8 cellular contexts compared by ENCODE assay signal in the genomic region with DNA sequence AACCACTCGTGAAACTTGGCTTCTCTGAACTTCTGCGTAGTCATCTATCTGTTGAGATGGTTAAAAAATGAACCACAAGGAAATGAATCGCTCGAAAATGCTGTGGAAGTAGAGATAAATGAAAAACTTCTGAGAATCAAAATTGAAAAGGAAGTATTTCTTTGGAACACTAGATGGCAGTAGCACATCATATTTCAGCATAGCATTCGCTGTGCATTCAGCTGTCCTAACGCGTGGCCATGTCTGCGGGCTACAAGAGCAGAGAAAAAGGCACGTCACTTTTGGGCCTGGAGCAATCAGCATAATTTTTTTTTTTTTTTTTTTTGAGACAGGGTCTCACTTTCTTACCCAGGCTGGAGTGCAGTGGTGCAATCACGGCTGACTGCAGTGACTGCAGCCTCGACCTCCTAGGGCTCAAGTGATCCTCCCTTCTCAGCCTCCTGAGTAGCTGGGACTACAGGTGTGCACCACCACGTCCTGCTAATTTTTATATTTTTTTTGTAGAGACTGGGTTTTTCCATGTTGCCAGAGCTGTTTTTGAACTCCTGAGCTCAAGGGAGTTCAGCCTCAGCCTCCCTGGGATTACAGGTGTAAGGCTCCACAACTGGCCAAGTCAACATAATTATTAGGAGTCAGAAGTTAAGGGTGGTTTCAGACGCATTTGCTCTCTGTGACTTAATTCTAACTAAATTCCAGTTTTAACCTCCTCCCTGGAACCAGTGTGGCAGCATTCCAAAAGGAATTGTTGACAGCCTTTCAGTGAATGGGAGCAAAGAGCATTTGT. TPM values are rescaled to one million over a fixed set of nuclear protein-coding genes. Genes with fewer than 3 reads are reported as not detected.
DNase-seq lines count a peak whose midpoint lies in the region; ATAC-seq, FAIRE-seq and TF ChIP-seq lines count a peak whose summit lies in the region.

No MANE protein-coding gene starts in this region.

- H3K4me1 Mint-ChIP-seq in CD8-positive, alpha-beta memory T cell = peaks cover 3 to 5% (median 4%) of the 10 kb centered on the region in 3 donors
- peaks cover 6% of the 10 kb centered on the region for H3K4me1 Mint-ChIP-seq in activated T-cell treated with anti-CD3 and anti-CD28 coated beads, Interleukin-2, amount 50 U/mL, for 72 hours (ENCODE audit: low read depth)

- DNase-seq in CD8-positive, alpha-beta memory T cell = peak; percentile 17 to 62 (median 43)
- DNase-seq in HTR-8/SVneo (ENCODE audit: insufficient read length, low spot score) (peak; percentile 63), NOMO-1 treated with dmso at 0.1 percent for 144 hours (lab: John Stamatoyannopoulos, UW; ENCODE audit: unreplicated experiment) (peak; percentile 49), fibroblast of the conjunctiva (ENCODE audit: low read depth) (peak; percentile 61), NK-92 (lab: John Stamatoyannopoulos, UW; ENCODE audit: unreplicated experiment) (no peak)
- peak; percentile 37 to 42 for DNase-seq in activated T-cell treated with anti-CD3 and anti-CD28 coated beads, Interleukin-2, amount 50 U/mL, for 72 hours

- no peaks in the 10 kb centered on the region for H3K27me3 ChIP-seq in CD8-positive, alpha-beta memory T cell (ENCODE audit: insufficient read depth, low read length, poor library complexity, severe bottlenecking)
- H3K27me3 ChIP-seq in neutrophil = peaks cover 35% of the 10 kb centered on the region

- TF ChIP-seq CTCF in neutrophil (IDR thresholded peaks at IDR 0.05) = peak; percentile 44

- H3K36me3 Mint-ChIP-seq in CD8-positive, alpha-beta memory T cell = no peaks in the 10 kb centered on the region
- H3K36me3 Mint-ChIP-seq in activated T-cell treated with anti-CD3 and anti-CD28 coated beads, Interleukin-2, amount 50 U/mL, for 72 hours (ENCODE audit: insufficient read depth in 2 of 2) = no peaks in the 10 kb centered on the region

- no peaks in the 10 kb centered on the region for H3K9me3 Mint-ChIP-seq in CD8-positive, alpha-beta memory T cell
- no peaks in the 10 kb centered on the region for H3K9me3 Mint-ChIP-seq in activated T-cell treated with anti-CD3 and anti-CD28 coated beads, Interleukin-2, amount 50 U/mL, for 72 hours

- peaks cover 4% of the 10 kb centered on the region for H3K4me1 ChIP-seq in CD8-positive, alpha-beta memory T cell (ENCODE audit: insufficient read depth, low read length)
- no peaks in the 10 kb centered on the region for H3K4me1 ChIP-seq in neutrophil (ENCODE audit: control insufficient read depth in 1 of 2, insufficient read depth in 1 of 2, low read depth in 1 of 2, low read length in 1 of 2)

- CTCF ChIA-PET in CD8-positive, alpha-beta memory T cell (lab: Charles Lee) = interaction anchor here (0.7 to 3.8 kb wide), 26 partner anchors 10 to 652 kb away, joined by 3 to 28 read pairs (median 4); partner anchors contain the start of genes HEBP2 and PERP

- no peak overlapping the region for H3K4me3 Mint-ChIP-seq in CD8-positive, alpha-beta memory T cell
- no peak overlapping the region for H3K4me3 Mint-ChIP-seq in activated T-cell treated with anti-CD3 and anti-CD28 coated beads, Interleukin-2, amount 50 U/mL, for 72 hours

- H3K9me3 ChIP-seq in CD8-positive, alpha-beta memory T cell (ENCODE audit: low read length) = no peaks in the 10 kb centered on the region
- no peaks in the 10 kb centered on the region for H3K9me3 ChIP-seq in neutrophil

- H3K27ac Mint-ChIP-seq in CD8-positive, alpha-beta memory T cell = peak overlapping the region in 1 of 8 donors; percentile 20
- H3K27ac Mint-ChIP-seq in activated T-cell treated with anti-CD3 and anti-CD28 coated beads, Interleukin-2, amount 50 U/mL, for 72 hours = peak overlapping the region; percentile 12

- FAIRE-seq in HTR-8/SVneo (lab: Jason Lieb, UNC) = no peak

- no peak overlapping the region for H3K4me3 ChIP-seq in CD8-positive, alpha-beta memory T cell (ENCODE audit: low read length)
- H3K4me3 ChIP-seq in neutrophil (ENCODE audit: low read depth in 1 of 2, low read length in 1 of 2) = no peak overlapping the region

- POLR2A ChIA-PET in CD8-positive, alpha-beta memory T cell (lab: Charles Lee) = no interaction called here

- peaks cover 7 to 34% of the 10 kb centered on the region in 2 donors for H3K27me3 Mint-ChIP-seq in CD8-positive, alpha-beta memory T cell
- H3K27me3 Mint-ChIP-seq in activated T-cell treated with anti-CD3 and anti-CD28 coated beads, Interleukin-2, amount 50 U/mL, for 72 hours (ENCODE audit: low read depth) = peaks cover 27% of the 10 kb centered on the region

- ATAC-seq in GM19328 (IDR thresholded peaks at IDR 0.05; ENCODE audit: unreplicated experiment) = peak; percentile 66
- ATAC-seq in activated T-cell treated with anti-CD3 and anti-CD28 coated beads, Interleukin-2, amount 50 U/mL, for 72 hours (replicated peaks in 1 of 2) = peak; percentile 85 to 89

- H3K36me3 ChIP-seq in CD8-positive, alpha-beta memory T cell (ENCODE audit: insufficient read depth, low read length) = no peaks in the 10 kb centered on the region
- no peaks in the 10 kb centered on the region for H3K36me3 ChIP-seq in neutrophil

- H3K27ac ChIP-seq in CD8-positive, alpha-beta memory T cell (ENCODE audit: low read depth, low read length) = no peak overlapping the region
- H3K27ac ChIP-seq in neutrophil = no peak overlapping the region

RNA-seq across cellular contexts. Expression of gene PERP, which starts 8.8 kb away (rescaled TPM):
- total RNA-seq in CD8-positive, alpha-beta memory T cell = 1 to 10 TPM; 8.0 to 8.7 TPM
- polyA plus RNA-seq in CD8-positive, alpha-beta memory T cell = 6.4 TPM
- total RNA-seq in activated T-cell treated with anti-CD3 and anti-CD28 coated beads, Interleukin-2, amount 50 U/mL, for 72 hours = 1 to 10 TPM; 4.6 to 8.5 TPM

RNA-seq across cellular contexts. Expression of gene ARFGEF3, which starts 45.7 kb away (rescaled TPM):
- total RNA-seq in CD8-positive, alpha-beta memory T cell = under 1 TPM; 0.09 to 0.11 TPM
- not detected for polyA plus RNA-seq in CD8-positive, alpha-beta memory T cell
- total RNA-seq in activated T-cell treated with anti-CD3 and anti-CD28 coated beads, Interleukin-2, amount 50 U/mL, for 72 hours = under 1 TPM; 0.53 to 0.76 TPM
